Comparison of ENCODE assay signal across 27 cellular contexts in the genomic region with DNA sequence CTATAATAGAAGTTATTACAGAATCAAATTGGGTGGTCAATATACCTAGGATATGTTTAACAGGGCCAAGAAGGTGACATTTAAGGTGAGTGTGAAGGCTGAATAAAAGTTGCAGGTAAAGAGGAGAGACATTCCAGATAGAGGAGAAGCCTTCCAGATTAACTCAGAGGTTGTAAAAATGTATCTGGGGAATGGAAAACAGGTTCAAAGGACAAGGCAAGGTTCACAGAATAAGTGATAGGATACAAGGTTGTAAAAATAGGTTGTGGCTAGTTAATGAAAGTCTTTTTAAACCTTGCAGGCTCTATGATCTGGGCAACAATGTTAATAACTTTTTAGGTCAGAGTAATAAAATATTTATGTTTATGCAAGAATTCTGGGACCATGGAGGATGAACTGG. TPM values are rescaled to one million over a fixed set of nuclear protein-coding genes. Genes with fewer than 3 reads are reported as not detected.
A peak's percentile ranks its signal among the peaks of the same experiment; 100 is the strongest.
DNase-seq lines count a peak whose midpoint lies in the region; ATAC-seq and FAIRE-seq lines count a peak whose summit lies in the region.
"Had no signal": no experiment of that assay in that cellular context is flagged by ENCODE, and none has a peak within 500 bp of the region (broad histone marks: within the 10 kb centered on the region; RNA-seq: fewer than 3 reads in every experiment).

No MANE protein-coding gene starts in this region.

- H3K9ac ChIP-seq in duodenal mucosa (ENCODE audit: low read depth in 1 of 2, low read length in 2 of 2) = no peak overlapping the region

- CTCF ChIA-PET in activated CD4-positive, alpha-beta T cell treated with anti-CD3 and anti-CD28 coated beads, Interleukin-2, amount 10 ng/mL, durations not matched to agents 7 days and 5 days (lab: Charles Lee) = no interaction called here

- H3K9me3 Mint-ChIP-seq in activated CD4-positive, alpha-beta T cell treated with anti-CD3 and anti-CD28 coated beads, Interleukin-2, amount 10 ng/mL, durations not matched to agents 7 days and 5 days = no peaks in the 10 kb centered on the region
- peaks cover 0 to 2% (median 0%) of the 10 kb centered on the region in 9 donors for H3K9me3 Mint-ChIP-seq in naive thymus-derived CD8-positive, alpha-beta T cell
- H3K9me3 Mint-ChIP-seq: CD8-positive, alpha-beta memory T cell; GM23338; H9 had no signal

- no peak overlapping the region for H3K4me3 Mint-ChIP-seq in activated CD4-positive, alpha-beta T cell treated with anti-CD3 and anti-CD28 coated beads, Interleukin-2, amount 10 ng/mL, durations not matched to agents 7 days and 5 days
- H3K4me3 Mint-ChIP-seq in naive thymus-derived CD8-positive, alpha-beta T cell = no peak overlapping the region
- H3K4me3 Mint-ChIP-seq: B cell; CD8-positive, alpha-beta memory T cell; GM23338; H9 had no signal

- H3K27me3 Mint-ChIP-seq in activated CD4-positive, alpha-beta T cell treated with anti-CD3 and anti-CD28 coated beads, Interleukin-2, amount 10 ng/mL, durations not matched to agents 7 days and 5 days = no peaks in the 10 kb centered on the region
- no peaks in the 10 kb centered on the region for H3K27me3 Mint-ChIP-seq in naive thymus-derived CD8-positive, alpha-beta T cell
- H3K27me3 Mint-ChIP-seq: B cell; CD8-positive, alpha-beta memory T cell had no signal

- H3K4me1 ChIP-seq in duodenal mucosa (ENCODE audit: control insufficient read depth in 1 of 2, insufficient read depth in 2 of 2, low read length in 2 of 2) = peaks cover 4 to 11% of the 10 kb centered on the region in 2 donors
- H3K4me1 ChIP-seq: SJCRH30 had no signal

- DNase-seq in activated CD4-positive, alpha-beta T cell treated with anti-CD3 and anti-CD28 coated beads, Interleukin-2, amount 10 ng/mL, durations not matched to agents 7 days and 5 days = no peak
- DNase-seq in activated CD4-positive, alpha-beta T cell treated with anti-CD3 and anti-CD28 coated beads for 1 hour = no peak
- DNase-seq in GM19239 (ENCODE audit: insufficient read length, low spot score) = no peak
- DNase-seq in naive thymus-derived CD8-positive, alpha-beta T cell = no peak
- no peak for DNase-seq in mucosa of gallbladder (ENCODE audit: low spot score)
- no peak for DNase-seq in SK-N-DZ (ENCODE audit: low spot score)
- DNase-seq: CD8-positive, alpha-beta memory T cell; DMS153; DND-41; H9; Kasumi-1; NCI-H1092 treated with DMSO at 0.1 percent for 48 hours; NCI-H1436 treated with DMSO at 0.1 percent for 48 hours; NCI-H187 treated with DMSO at 0.1 percent for 48 hours; NCI-H446; NCI-H524 treated with DMSO at 0.1 percent for 48 hours; NK-92 treated with Interleukin-12 subunit alpha and Interleukin-12 subunit beta, amount 100 ng/mL, for 24 hours; PC-3; SJCRH30 had no signal

- H3K27me3 ChIP-seq in duodenal mucosa (ENCODE audit: control insufficient read depth in 1 of 2, insufficient read depth in 2 of 2, low read length in 2 of 2) = no peaks in the 10 kb centered on the region
- H3K27me3 ChIP-seq: SJCRH30 had no signal

- H3K36me3 Mint-ChIP-seq in activated CD4-positive, alpha-beta T cell treated with anti-CD3 and anti-CD28 coated beads, Interleukin-2, amount 10 ng/mL, durations not matched to agents 7 days and 5 days (ENCODE audit: low read depth) = peaks cover 37% of the 10 kb centered on the region
- H3K36me3 Mint-ChIP-seq in naive thymus-derived CD8-positive, alpha-beta T cell = peaks cover 6 to 10% (median 6%) of the 10 kb centered on the region in 3 donors

- ATAC-seq in naive thymus-derived CD8-positive, alpha-beta T cell = no peak
- no peak for ATAC-seq in GM21423 (IDR thresholded peaks at IDR 0.05; ENCODE audit: unreplicated experiment)
- ATAC-seq: GM23338, K562, PC-3 had no signal

- POLR2A ChIA-PET in activated CD4-positive, alpha-beta T cell treated with anti-CD3 and anti-CD28 coated beads, Interleukin-2, amount 10 ng/mL, durations not matched to agents 7 days and 5 days (lab: Charles Lee) = no interaction called here
- POLR2A ChIA-PET in naive thymus-derived CD8-positive, alpha-beta T cell (lab: Charles Lee) = no interaction called here

- H3K4me3 ChIP-seq in duodenal mucosa (ENCODE audit: low read depth in 1 of 2, low read length in 2 of 2) = peak overlapping the region; percentile 14 to 25
- H3K4me3 ChIP-seq: GM23338, K562, SJCRH30 had no signal

- peak overlapping the region; percentile 26 for H3K27ac Mint-ChIP-seq in activated CD4-positive, alpha-beta T cell treated with anti-CD3 and anti-CD28 coated beads, Interleukin-2, amount 10 ng/mL, durations not matched to agents 7 days and 5 days
- H3K27ac Mint-ChIP-seq in naive thymus-derived CD8-positive, alpha-beta T cell = peak overlapping the region in 8 of 10 donors; percentile 7 to 75 (median 11)
- H3K27ac Mint-ChIP-seq: B cell had no signal

- no peaks in the 10 kb centered on the region for H3K9me3 ChIP-seq in duodenal mucosa (ENCODE audit: control insufficient read depth in 1 of 2, low read length in 2 of 2)
- H3K9me3 ChIP-seq: SJCRH30 had no signal

- peaks cover 7% of the 10 kb centered on the region for H3K4me1 Mint-ChIP-seq in activated CD4-positive, alpha-beta T cell treated with anti-CD3 and anti-CD28 coated beads, Interleukin-2, amount 10 ng/mL, durations not matched to agents 7 days and 5 days
- peaks cover 0 to 15% (median 4%) of the 10 kb centered on the region in 4 donors for H3K4me1 Mint-ChIP-seq in naive thymus-derived CD8-positive, alpha-beta T cell
- H3K4me1 Mint-ChIP-seq: B cell, GM23338 had no signal

- peak; percentile 11 for FAIRE-seq in GM19239 (lab: Jason Lieb, UNC)
- FAIRE-seq: GM12892, K562 had no signal

- peaks cover 0 to 10% of the 10 kb centered on the region in 2 donors for H3K36me3 ChIP-seq in duodenal mucosa (ENCODE audit: control insufficient read depth in 1 of 2, insufficient read depth in 2 of 2, low read length in 2 of 2)

- H3K27ac ChIP-seq in duodenal mucosa (ENCODE audit: low read depth, low read length) = no peak overlapping the region
- H3K27ac ChIP-seq: 22Rv1, C4-2B, SJCRH30 had no signal

RNA-seq across cellular contexts. Expression of a gene that starts 40.2 kb away (rescaled TPM):
- 100 to 1,000 TPM; 193 to 217 TPM for total RNA-seq in activated CD4-positive, alpha-beta T cell treated with anti-CD3 and anti-CD28 coated beads, Interleukin-2, amount 10 ng/mL, durations not matched to agents 7 days and 5 days
- 100 to 1,000 TPM; 241 to 249 TPM for total RNA-seq in naive thymus-derived CD8-positive, alpha-beta T cell
- polyA plus RNA-seq in naive thymus-derived CD8-positive, alpha-beta T cell = 10 to 100 TPM; 47.8 to 54.5 (median 49.0) TPM
- total RNA-seq in mucosa of gallbladder = 107 TPM
- polyA plus RNA-seq in SK-N-DZ (2014; cell fraction: cytosol; rRNA removed) = 251 and 455 TPM in 2 replicates
- 574 and 602 TPM in 2 replicates for polyA plus RNA-seq in SK-N-DZ (2014; cell fraction: nucleus; rRNA removed)

RNA-seq across cellular contexts. Expression of a gene that starts 50.2 kb away (rescaled TPM):
- 1 to 10 TPM; 5.3 to 5.7 TPM for total RNA-seq in activated CD4-positive, alpha-beta T cell treated with anti-CD3 and anti-CD28 coated beads, Interleukin-2, amount 10 ng/mL, durations not matched to agents 7 days and 5 days
- total RNA-seq in naive thymus-derived CD8-positive, alpha-beta T cell = under 1 TPM; 0.26 to 0.33 TPM
- polyA plus RNA-seq in naive thymus-derived CD8-positive, alpha-beta T cell = 1 to 10 TPM in 1 of 3 donors, under 1 TPM in 2; 0.36 to 1.7 (median 0.74) TPM
- 36.5 TPM for total RNA-seq in mucosa of gallbladder
- polyA plus RNA-seq in SK-N-DZ (2014; cell fraction: cytosol; rRNA removed) = not detected in 2 replicates
- 0.15 and 0.55 TPM in 2 replicates for polyA plus RNA-seq in SK-N-DZ (2014; cell fraction: nucleus; rRNA removed)

Comparison
In these comparisons a context has a peak if more than half of its experiments do, and no peak if none do; other contexts are left out.
1. RNA of a gene that starts 50.2 kb away (total RNA-seq): 36.5 TPM in mucosa of gallbladder (single experiment) and 5.3 to 5.7 TPM in activated CD4-positive, alpha-beta T cell treated with anti-CD3 and anti-CD28 coated beads, Interleukin-2, amount 10 ng/mL, durations not matched to agents 7 days and 5 days; 0.26 to 0.33 TPM in naive thymus-derived CD8-positive, alpha-beta T cell; every median in the first group is over 4 times any median in the second.